Comparison of ENCODE assay signal across 26 cellular contexts in the genomic region with DNA sequence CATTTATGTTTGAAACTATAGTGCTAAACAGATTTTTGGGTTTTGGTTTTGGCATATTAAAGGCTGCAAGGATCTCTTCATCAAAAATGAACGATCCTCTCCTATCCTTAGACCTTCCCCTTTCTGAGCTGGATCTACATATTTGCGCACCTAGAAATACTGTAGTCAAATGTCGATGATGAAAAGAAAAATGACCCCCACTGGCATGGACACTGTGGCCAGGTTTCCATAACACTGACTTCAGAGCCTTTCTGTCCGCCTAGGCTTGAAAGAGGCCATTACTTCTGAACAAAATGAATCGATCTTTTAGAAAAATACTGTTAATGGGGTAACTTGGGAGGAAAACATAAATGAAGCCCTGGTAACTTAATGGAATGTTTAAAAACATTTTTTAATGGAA. TPM values are rescaled to one million over a fixed set of nuclear protein-coding genes. Genes with fewer than 3 reads are reported as not detected.
DNase-seq lines count a peak whose midpoint lies in the region; FAIRE-seq and TF ChIP-seq lines count a peak whose summit lies in the region.
"Had no signal": no experiment of that assay in that cellular context is flagged by ENCODE, and none has a peak within 500 bp of the region (broad histone marks: within the 10 kb centered on the region; RNA-seq: fewer than 3 reads in every experiment).

No MANE protein-coding gene starts in this region.

- 96 to 98% methylated on average over 5 of the region's 5 CpGs for WGBS in testis, 2 donors
- WGBS in transverse colon (ENCODE audit: low coverage in 1 of 2), 2 donors, result 86 to 88% methylated on average over 5 of the region's 5 CpGs

- DNase-seq in G401 (ENCODE audit: low spot score) (peak; percentile 83), bronchial epithelial cell (ENCODE audit: low read depth) (no peak), testis (no peak), transverse colon (no peak)
- no peak for DNase-seq in stimulated activated CD4-positive, alpha-beta T cell treated with anti-CD3 and anti-CD28 coated beads, Interleukin-4, amount 100 ng/mL, for 1 hour
- DNase-seq in activated CD4-positive, alpha-beta T cell treated with anti-CD3 and anti-CD28 coated beads for 1 hour, result no peak
- DNase-seq: activated CD8-positive, alpha-beta memory T cell treated with anti-CD3 and anti-CD28 coated beads, Interleukin-2, amount 50 U/mL, for 4 hours; colonic mucosa; COR-L47; GM23248; heart left ventricle; NCI-H1417; NCI-H510A; right lobe of liver; stimulated activated CD4-positive, alpha-beta T cell treated with anti-CD3 and anti-CD28 coated beads, Interleukin-15, amount 100 ng/mL, for 24 hours; stimulated activated CD8-positive, alpha-beta memory T cell treated with anti-CD3 and anti-CD28 coated beads, Interleukin-4, amount 100 ng/mL, for 48 hours; T-helper 2 cell; WERI-Rb-1 had no signal

- H3K9me2 ChIP-seq in neural cell (ENCODE audit: insufficient read depth, low read length), result no peaks in the 10 kb centered on the region

- no peaks in the 10 kb centered on the region for H3K27me3 ChIP-seq in bronchial epithelial cell (ENCODE audit: control insufficient read depth, insufficient read depth, low read length)
- peaks cover 8% of the 10 kb centered on the region; the same call in 1 of the 2 replicates for H3K27me3 ChIP-seq in iPS-20b (ENCODE audit: insufficient read depth, low read length)
- H3K27me3 ChIP-seq in neural cell (ENCODE audit: insufficient read depth, low read depth, low read length), result no peaks in the 10 kb centered on the region
- no peaks in the 10 kb centered on the region for H3K27me3 ChIP-seq in testis
- H3K27me3 ChIP-seq in transverse colon, result no peaks in the 10 kb centered on the region
- H3K27me3 ChIP-seq: BLaER1, colonic mucosa, heart left ventricle, right lobe of liver, SJSA1 had no signal

- H3F3A ChIP-seq in neural cell (ENCODE audit: insufficient read depth, low read length, poor library complexity, severe bottlenecking), result no peaks in the 10 kb centered on the region

- intact Hi-C loops in testis (cut with DNase I; ENCODE audit: low total_unique reads) (no loop called here), transverse colon (cut with DNase I; ENCODE audit: low total_unique reads) (no loop called here)

- FAIRE-seq in bronchial epithelial cell (lab: Jason Lieb, UNC), result no peak
- FAIRE-seq: GM19239, RCC 7860 had no signal

- H3K27ac ChIP-seq in iPS-20b (ENCODE audit: low read length), result no peak overlapping the region
- H3K27ac ChIP-seq in neural cell (ENCODE audit: low read length), result no peak overlapping the region
- H3K27ac ChIP-seq in testis, result no peak overlapping the region
- H3K27ac ChIP-seq in transverse colon, result no peak overlapping the region
- H3K27ac ChIP-seq: BLaER1, colonic mucosa, GM23248, heart left ventricle, HL-60, right lobe of liver, SJSA1, WERI-Rb-1 had no signal

- H3K4me1 ChIP-seq in iPS-20b (ENCODE audit: insufficient read depth, low read length), result peaks cover 30% of the 10 kb centered on the region
- H3K4me1 ChIP-seq in testis, result no peaks in the 10 kb centered on the region
- H3K4me1 ChIP-seq in transverse colon, result peaks cover 0 to 12% (median 0%) of the 10 kb centered on the region in 4 donors
- H3K4me1 ChIP-seq: colonic mucosa, heart left ventricle, SJSA1 had no signal

- H2AFZ ChIP-seq in neural cell (ENCODE audit: low read depth, low read length), result no peak overlapping the region
- H2AFZ ChIP-seq: GM23248 had no signal

- no peak for TF ChIP-seq RAD21 in neural cell (conservative IDR thresholded peaks at IDR 0.05)

- no peak overlapping the region for H3K4me2 ChIP-seq in neural cell (ENCODE audit: low read length)
- H3K4me2 ChIP-seq: BLaER1 had no signal

- no peak for TF ChIP-seq EP300 in neural cell (conservative IDR thresholded peaks at IDR 0.05; ENCODE audit: poor library complexity, severe bottlenecking)
- no peak for TF ChIP-seq EP300 in transverse colon (IDR thresholded peaks at IDR 0.05; ENCODE audit: low read depth)

- TF ChIP-seq POLR2A in testis (IDR thresholded peaks at IDR 0.05), result no peak
- no peak for TF ChIP-seq POLR2A in transverse colon (IDR thresholded peaks at IDR 0.05)

- H4K20me1 ChIP-seq in neural cell (ENCODE audit: insufficient read depth), result no peaks in the 10 kb centered on the region
- H4K20me1 ChIP-seq: BLaER1 had no signal

- in situ Hi-C loops in G401 (cut with HindIII; ENCODE audit: low sequenced_read_pairs) (no loop called here), transverse colon (cut with MboI; ENCODE audit: low pct_ligation_motif_present in 1 of 4, low pct_unique_long_range_greater_than_20kb in 1 of 4, low sequenced_read_pairs in 3 of 4) (loop anchor here in 1 of 4 donors (25.0 kb wide), 1 partner anchor 906 kb away; no protein-coding TSS in a partner anchor)

- TF ChIP-seq CTCF in bronchial epithelial cell (IDR thresholded peaks at IDR 0.05; ENCODE audit: insufficient read depth, low read length, severe bottlenecking), result no peak
- no peak for TF ChIP-seq CTCF in neural cell (IDR thresholded peaks at IDR 0.05; ENCODE audit: poor library complexity, severe bottlenecking)
- no peak for TF ChIP-seq CTCF in testis (IDR thresholded peaks at IDR 0.05)
- TF ChIP-seq CTCF in transverse colon (IDR thresholded peaks at IDR 0.05), result no peak

- H3K9ac ChIP-seq in iPS-20b (ENCODE audit: low read depth, low read length) (no peak overlapping the region), neural cell (ENCODE audit: low read length) (no peak overlapping the region)
- H3K9ac ChIP-seq: BLaER1, GM23248 had no signal

- H3K36me3 ChIP-seq in bronchial epithelial cell (ENCODE audit: control insufficient read depth, insufficient read depth, low read length) (peaks cover 3% of the 10 kb centered on the region), iPS-20b (ENCODE audit: insufficient read depth, low read depth, low read length) (no peaks in the 10 kb centered on the region), neural cell (ENCODE audit: insufficient read depth, low read length) (peaks cover 4% of the 10 kb centered on the region), testis (ENCODE audit: low read depth, missing control alignments) (no peaks in the 10 kb centered on the region), transverse colon (peaks cover 0 to 1% (median 0%) of the 10 kb centered on the region in 4 donors)
- H3K36me3 ChIP-seq: BLaER1, colonic mucosa, heart left ventricle, SJSA1, WERI-Rb-1 had no signal

- H3K4me3 ChIP-seq in bronchial epithelial cell (ENCODE audit: low read depth, low read length), result peak overlapping the region; percentile 27
- H3K4me3 ChIP-seq in iPS-20b (ENCODE audit: low read length), result peak overlapping the region; percentile 29
- H3K4me3 ChIP-seq in neural cell (ENCODE audit: low read length), result peak overlapping the region; percentile 7
- no peak overlapping the region for H3K4me3 ChIP-seq in testis
- H3K4me3 ChIP-seq in transverse colon, result no peak overlapping the region
- H3K4me3 ChIP-seq: BLaER1, colonic mucosa, GM23248, heart left ventricle, right lobe of liver, SJSA1 had no signal

- H3K79me2 ChIP-seq in neural cell (replicated peaks; ENCODE audit: insufficient read depth, low read length), result peaks cover 75% of the 10 kb centered on the region

- H3K9me3 ChIP-seq in iPS-20b (ENCODE audit: insufficient read depth, low read depth, low read length), result no peaks in the 10 kb centered on the region
- H3K9me3 ChIP-seq in neural cell (ENCODE audit: low read length), result peaks cover 2% of the 10 kb centered on the region
- no peaks in the 10 kb centered on the region for H3K9me3 ChIP-seq in testis
- H3K9me3 ChIP-seq in transverse colon, result no peaks in the 10 kb centered on the region
- H3K9me3 ChIP-seq: BLaER1, colonic mucosa, heart left ventricle, right lobe of liver, SJSA1 had no signal

TF ChIP-seq in neural cell, 6 proteins besides CTCF, POLR2A, EP300 and RAD21:
- TF ChIP-seq POLR2AphosphoS5 (IDR thresholded peaks at IDR 0.05) (no peak), MXI1 (conservative IDR thresholded peaks at IDR 0.05; ENCODE audit: poor library complexity, severe bottlenecking) (no peak), SMC3 (conservative IDR thresholded peaks at IDR 0.05; ENCODE audit: poor library complexity) (no peak), EZH2 (IDR thresholded peaks at IDR 0.05; ENCODE audit: borderline replicate concordance, insufficient read depth, low read length, poor library complexity, severe bottlenecking) (no peak), TAF1 (IDR thresholded peaks at IDR 0.05; ENCODE audit: low read depth) (no peak)
- TF ChIP-seq, protein P1, sequence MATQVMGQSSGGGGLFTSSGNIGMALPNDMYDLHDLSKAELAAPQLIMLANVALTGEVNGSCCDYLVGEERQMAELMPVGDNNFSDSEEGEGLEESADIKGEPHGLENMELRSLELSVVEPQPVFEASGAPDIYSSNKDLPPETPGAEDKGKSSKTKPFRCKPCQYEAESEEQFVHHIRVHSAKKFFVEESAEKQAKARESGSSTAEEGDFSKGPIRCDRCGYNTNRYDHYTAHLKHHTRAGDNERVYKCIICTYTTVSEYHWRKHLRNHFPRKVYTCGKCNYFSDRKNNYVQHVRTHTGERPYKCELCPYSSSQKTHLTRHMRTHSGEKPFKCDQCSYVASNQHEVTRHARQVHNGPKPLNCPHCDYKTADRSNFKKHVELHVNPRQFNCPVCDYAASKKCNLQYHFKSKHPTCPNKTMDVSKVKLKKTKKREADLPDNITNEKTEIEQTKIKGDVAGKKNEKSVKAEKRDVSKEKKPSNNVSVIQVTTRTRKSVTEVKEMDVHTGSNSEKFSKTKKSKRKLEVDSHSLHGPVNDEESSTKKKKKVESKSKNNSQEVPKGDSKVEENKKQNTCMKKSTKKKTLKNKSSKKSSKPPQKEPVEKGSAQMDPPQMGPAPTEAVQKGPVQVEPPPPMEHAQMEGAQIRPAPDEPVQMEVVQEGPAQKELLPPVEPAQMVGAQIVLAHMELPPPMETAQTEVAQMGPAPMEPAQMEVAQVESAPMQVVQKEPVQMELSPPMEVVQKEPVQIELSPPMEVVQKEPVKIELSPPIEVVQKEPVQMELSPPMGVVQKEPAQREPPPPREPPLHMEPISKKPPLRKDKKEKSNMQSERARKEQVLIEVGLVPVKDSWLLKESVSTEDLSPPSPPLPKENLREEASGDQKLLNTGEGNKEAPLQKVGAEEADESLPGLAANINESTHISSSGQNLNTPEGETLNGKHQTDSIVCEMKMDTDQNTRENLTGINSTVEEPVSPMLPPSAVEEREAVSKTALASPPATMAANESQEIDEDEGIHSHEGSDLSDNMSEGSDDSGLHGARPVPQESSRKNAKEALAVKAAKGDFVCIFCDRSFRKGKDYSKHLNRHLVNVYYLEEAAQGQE (IDR thresholded peaks at IDR 0.05; ENCODE audit: borderline replicate concordance), result no peak

RNA-seq across cellular contexts. Expression of a gene that starts 5.7 kb away (rescaled TPM):
- not detected in 2 replicates for total RNA-seq in G401 (2014; rRNA removed; shearing (Covaris generic))
- total RNA-seq in bronchial epithelial cell (17.1 and 20.7 TPM in 2 replicates), testis (10 to 100 TPM; 11.6 to 12.3 TPM), transverse colon (1 to 10 TPM in 3 of 4 donors, under 1 TPM in 1; 0.37 to 6.2 (median 4.0) TPM)
- polyA plus RNA-seq in neural cell (3.2 and 3.4 TPM in 2 replicates), testis (ENCODE audit: insufficient read depth, low read depth, low replicate concordance) (3.0 TPM)
- 13.4 and 16.4 TPM in 2 replicates for polyA minus RNA-seq in neural cell
- total RNA-seq: activated T-helper 17 cell treated with anti-CD3 and anti-CD28 coated beads, Interleukin-2, amount 50 U/mL, for 72 hours had no signal

Comparison
In these comparisons a context has a peak if more than half of its experiments do, and no peak if none do; other contexts are left out.
1. H3K4me3 ChIP-seq: peak in bronchial epithelial cell (single experiment), iPS-20b (single experiment) and neural cell (single experiment); none in testis (0 of 2) and transverse colon (0 of 4).